15 cellular contexts compared by ENCODE assay signal in genomic region chr17:48608921-48609505, GRCh38. TPM values are rescaled to one million over a fixed set of nuclear protein-coding genes. Genes with fewer than 3 reads are reported as not detected.
DNase-seq lines count a peak whose midpoint lies in the region; ATAC-seq, FAIRE-seq and TF ChIP-seq lines count a peak whose summit lies in the region.
"Had no signal": no experiment of that assay in that cellular context is flagged by ENCODE, and none has a peak within 500 bp of the region (broad histone marks: within the 10 kb centered on the region; RNA-seq: fewer than 3 reads in every experiment).

No MANE protein-coding gene starts in this region.

- H3K9ac ChIP-seq in kidney (ENCODE audit: low read length in 2 of 2) = peak overlapping the region; percentile 82 to 98

- no peaks in the 10 kb centered on the region for H3K9me3 ChIP-seq in kidney (ENCODE audit: control insufficient read depth in 1 of 2, low read length in 2 of 2)
- H3K9me3 ChIP-seq: mucosa of descending colon had no signal

- H3K4me1 Mint-ChIP-seq in Calu3 (ENCODE audit: low read depth, unreplicated experiment) (peaks cover 27% of the 10 kb centered on the region), T-cell (peaks cover 30 to 33% (median 31%) of the 10 kb centered on the region in 3 donors)

- in situ Hi-C loops in ACHN (cut with HindIII; ENCODE audit: low pct_ligation_motif_present, low pct_unique_long_range_greater_than_20kb, low sequenced_read_pairs) = no loop called here

- intact Hi-C loops in Calu3 (cut with micrococcal nuclease; ENCODE audit: unreplicated experiment) = no loop called here
- intact Hi-C loops in kidney (cut with DNase I) = no loop called here

- peaks cover 96% of the 10 kb centered on the region for H3K36me3 Mint-ChIP-seq in Calu3 (ENCODE audit: insufficient read depth, unreplicated experiment)
- H3K36me3 Mint-ChIP-seq in T-cell = no peaks in the 10 kb centered on the region

- POLR2A ChIA-PET in T-cell (lab: Charles Lee) = no interaction called here

- no peak for DNase-seq in Calu3
- no peak for DNase-seq in T-cell
- DNase-seq in kidney = no peak
- DNase-seq in ACHN = no peak
- DNase-seq in activated CD8-positive, alpha-beta memory T cell treated with anti-CD3 and anti-CD28 coated beads, Interleukin-2, amount 50 U/mL, for 48 hours = no peak
- DNase-seq: activated T-cell treated with anti-CD3 and anti-CD28 coated beads, Interleukin-2, amount 50 U/mL, for 24 hours; CD4-positive, alpha-beta memory T cell; NCI-H1694; NCI-H524; stimulated activated CD4-positive, alpha-beta T cell treated with anti-CD3 and anti-CD28 coated beads, Interleukin-4, amount 100 ng/mL, for 4 hours; stimulated activated naive CD8-positive, alpha-beta T cell treated with anti-CD3 and anti-CD28 coated beads, Interleukin-15, Interleukin-2, amounts not matched to agents 100 U/mL and 50 U/mL, for 24 hours had no signal

- H3K4me3 ChIP-seq in kidney (ENCODE audit: low read length in 2 of 2) = peak overlapping the region; percentile 52 to 85
- H3K4me3 ChIP-seq: mucosa of descending colon had no signal

- ATAC-seq in T-cell (replicated peaks in 1 of 4) (no peak), GM21737 (IDR thresholded peaks at IDR 0.05; ENCODE audit: unreplicated experiment) (no peak), HG03108 (IDR thresholded peaks at IDR 0.05; ENCODE audit: unreplicated experiment) (no peak)
- ATAC-seq: mucosa of descending colon; stimulated activated naive CD8-positive, alpha-beta T cell treated with anti-CD3 and anti-CD28 coated beads, Interleukin-15, Interleukin-2, amounts not matched to agents 100 U/mL and 50 U/mL, for 24 hours had no signal

- H3K27me3 Mint-ChIP-seq in Calu3 (ENCODE audit: unreplicated experiment) (no peaks in the 10 kb centered on the region), T-cell (peaks cover 67 to 80% of the 10 kb centered on the region in 2 donors)

- TF ChIP-seq CTCF in 22Rv1 (IDR thresholded peaks at IDR 0.05) (no peak), Calu3 (IDR thresholded peaks at IDR 0.05; ENCODE audit: unreplicated experiment) (no peak), kidney (IDR thresholded peaks at IDR 0.05; ENCODE audit: borderline replicate concordance, extremely low read depth, insufficient read depth) (no peak)

- CTCF ChIA-PET in Calu3 (lab: Charles Lee) = interaction anchor here (0.7 to 1.7 kb wide), 3 partner anchors 11 to 52 kb away, joined by 3 to 5 read pairs (median 4); no protein-coding TSS in a partner anchor
- CTCF ChIA-PET in T-cell (lab: Charles Lee) = no interaction called here

- no peaks in the 10 kb centered on the region for H3K9me3 Mint-ChIP-seq in Calu3 (ENCODE audit: low read depth, unreplicated experiment)
- H3K9me3 Mint-ChIP-seq in T-cell = no peaks in the 10 kb centered on the region
- H3K9me3 Mint-ChIP-seq: activated T-cell treated with anti-CD3 and anti-CD28 coated beads, Interleukin-2, amount 50 U/mL, for 24 hours had no signal

- no peaks in the 10 kb centered on the region for H3K36me3 ChIP-seq in kidney (ENCODE audit: control insufficient read depth in 1 of 2, insufficient read depth in 2 of 2, low read length in 2 of 2)

- H3K4me1 ChIP-seq in kidney (ENCODE audit: control insufficient read depth in 1 of 2, insufficient read depth in 1 of 2, low read depth in 1 of 2, low read length in 2 of 2) = peaks cover 12% of the 10 kb centered on the region in 2 donors

- peak overlapping the region; percentile 96 for H3K27ac ChIP-seq in 22Rv1
- peak overlapping the region; percentile 97 for H3K27ac ChIP-seq in kidney (ENCODE audit: low read depth in 2 of 2, low read length in 2 of 2)

- BruUV-seq in Calu3 (replicated peaks; lab: Mats Ljungman, UMichigan) = no TSS peak

- H3K4me3 Mint-ChIP-seq in Calu3 (ENCODE audit: low read depth, unreplicated experiment) = peak overlapping the region; percentile 88
- peak overlapping the region; percentile 87 to 93 (median 92) for H3K4me3 Mint-ChIP-seq in T-cell

- H3K27ac Mint-ChIP-seq in Calu3 (ENCODE audit: unreplicated experiment) (peak overlapping the region; percentile 42), T-cell (peak overlapping the region in 1 of 2 donors; percentile 7)
- H3K27ac Mint-ChIP-seq: activated T-cell treated with anti-CD3 and anti-CD28 coated beads, Interleukin-2, amount 50 U/mL, for 24 hours had no signal

- FAIRE-seq in kidney (lab: Jason Lieb, UNC) = no peak

RNA-seq across cellular contexts. Expression of gene HOXB7, which starts 1.8 kb away (rescaled TPM):
- total RNA-seq in Calu3 (2022) (30.2 and 31.3 TPM in 2 replicates), T-cell (under 1 TPM in 3 of 5 donors, not detected in 2; 0.47 to 0.66 (median 0.60) TPM), kidney (45.4 TPM)
- 49.6 TPM for polyA plus RNA-seq in kidney (ENCODE audit: insufficient read depth, low read depth, low replicate concordance)

RNA-seq across cellular contexts. Expression of gene HOXB6, which starts 4.2 kb away (rescaled TPM):
- total RNA-seq in Calu3 (2022) (140 and 144 TPM in 2 replicates), T-cell (under 1 TPM in 2 of 5 donors, not detected in 3; 0.16 to 0.33 TPM), kidney (90.2 TPM)
- polyA plus RNA-seq in kidney (ENCODE audit: insufficient read depth, low read depth, low replicate concordance) = 44.0 TPM
- polyA plus RNA-seq: CD4-positive, alpha-beta memory T cell had no signal

RNA-seq across cellular contexts. Expression of gene HOXB8, which starts 6.1 kb away (rescaled TPM):
- 28.2 and 30.9 TPM in 2 replicates for total RNA-seq in Calu3 (2022)
- not detected for total RNA-seq in T-cell
- 48.7 TPM for total RNA-seq in kidney
- polyA plus RNA-seq in kidney (ENCODE audit: insufficient read depth, low read depth, low replicate concordance) = 19.3 TPM
- total RNA-seq: CD4-positive, alpha-beta memory T cell had no signal
- polyA plus RNA-seq: CD4-positive, alpha-beta memory T cell had no signal

RNA-seq across cellular contexts. Expression of gene HOXB5, which starts 15.4 kb away (rescaled TPM):
- total RNA-seq in Calu3 (2022) (47.2 and 48.5 TPM in 2 replicates), T-cell (not detected), kidney (27.0 TPM)
- polyA plus RNA-seq in kidney (ENCODE audit: insufficient read depth, low read depth, low replicate concordance) = 12.3 TPM
- total RNA-seq: CD4-positive, alpha-beta memory T cell had no signal
- polyA plus RNA-seq: CD4-positive, alpha-beta memory T cell had no signal

RNA-seq across cellular contexts. Expression of gene HOXB9, which starts 17.1 kb away (rescaled TPM):
- total RNA-seq in Calu3 (2022) (26.0 and 27.8 TPM in 2 replicates), T-cell (under 1 TPM in 4 of 5 donors, not detected in 1; 0.19 to 0.43 (median 0.30) TPM), kidney (45.8 TPM)
- 29.2 TPM for polyA plus RNA-seq in kidney (ENCODE audit: insufficient read depth, low read depth, low replicate concordance)
- total RNA-seq: CD4-positive, alpha-beta memory T cell had no signal
- polyA plus RNA-seq: CD4-positive, alpha-beta memory T cell had no signal

Comparison
In these comparisons a context has a peak if more than half of its experiments do, and no peak if none do; other contexts are left out.
1. RNA of gene HOXB7, which starts 1.8 kb away (total RNA-seq): 45.4 TPM in kidney (single experiment) and 30.2 to 31.3 TPM in Calu3; 0.47 to 0.66 TPM in T-cell; every median in the first group is over 10 times any median in the second.
2. RNA of gene HOXB6, which starts 4.2 kb away (total RNA-seq): 140 to 144 TPM in Calu3 and 90.2 TPM in kidney (single experiment); 0.16 to 0.33 TPM in T-cell; every median in the first group is over 10 times any median in the second.
3. RNA of gene HOXB8, which starts 6.1 kb away (total RNA-seq): 48.7 TPM in kidney (single experiment) and 28.2 to 30.9 TPM in Calu3; not detected in T-cell; every median in the first group is over 10 times any median in the second.